Comparison of ENCODE assay signal across 1 cellular context in genomic region chr5:1366514-1366913, GRCh38.
TF ChIP-seq lines count a peak whose summit lies in the region.

No MANE protein-coding gene starts in this region.

TF ChIP-seq in GM12878, 131 proteins besides CTCF, POLR2A, EP300 and RAD21 (continued from another document):
- TF ChIP-seq ZBTB4 (CRISPR knock-in tag; IDR thresholded peaks at IDR 0.05), result no peak
- no peak for TF ChIP-seq MYB (IDR thresholded peaks at IDR 0.05; ENCODE audit: borderline replicate concordance, low read depth, low read length)
- TF ChIP-seq BHLHE40 (IDR thresholded peaks at IDR 0.05; ENCODE audit: borderline replicate concordance in 1 of 2, low read depth in 2 of 2, low read length in 1 of 2), result 0 out of 4 replicates have a peak, but pooled peaks have one; percentile 28
- TF ChIP-seq CREM (IDR thresholded peaks at IDR 0.05; ENCODE audit: low read depth), result no peak
- TF ChIP-seq CUX1 (IDR thresholded peaks at IDR 0.05; ENCODE audit: insufficient replicate concordance, low read depth, low read length), result no peak
- TF ChIP-seq NR2C2 (IDR thresholded peaks at IDR 0.05; ENCODE audit: borderline replicate concordance, control insufficient read depth, insufficient read length, low read depth), result no peak
- TF ChIP-seq SMAD1 (IDR thresholded peaks at IDR 0.05; ENCODE audit: low read depth, partially characterized antibody), result no peak
- no peak for TF ChIP-seq CEBPB (IDR thresholded peaks at IDR 0.05; ENCODE audit: borderline replicate concordance in 1 of 2, low read depth in 2 of 2, low read length in 2 of 2)
